In genomic region chr5:53340956-53341750, GRCh38 we compare ENCODE assay signal across 20 cellular contexts.
DNase-seq lines count a peak whose midpoint lies in the region; ATAC-seq and TF ChIP-seq lines count a peak whose summit lies in the region.
"Had no signal": no experiment of that assay in that cellular context is flagged by ENCODE, and none has a peak within 500 bp of the region (broad histone marks: within the 10 kb centered on the region; RNA-seq: fewer than 3 reads in every experiment).

No MANE protein-coding gene starts in this region.

- H3K36me3 ChIP-seq in RWPE2 (ENCODE audit: low read depth): no peaks in the 10 kb centered on the region; the same call in 1 of the 2 replicates
- H3K36me3 ChIP-seq in trophoblast cell (ENCODE audit: control insufficient read depth in 1 of 2, insufficient read depth in 2 of 2, low read length in 2 of 2): no peaks in the 10 kb centered on the region

- TF ChIP-seq CTCF in AG10803 (conservative IDR thresholded peaks at IDR 0.05; ENCODE audit: low read length) (no peak), RWPE2 (IDR thresholded peaks at IDR 0.05; ENCODE audit: poor library complexity, severe bottlenecking) (no peak)

- no peaks in the 10 kb centered on the region for H3K79me1 ChIP-seq in trophoblast cell (ENCODE audit: low read length)

- H3K18ac ChIP-seq in trophoblast cell (ENCODE audit: low read length): no peak overlapping the region

- H4K91ac ChIP-seq in trophoblast cell (ENCODE audit: low read depth, low read length): no peak overlapping the region

- no peak for ATAC-seq in RWPE2 (ENCODE audit: low read depth)
- ATAC-seq: A549, GM23338, HCT116 had no signal

- no CpG with 5 or more reads among the region's 3 CpGs for WGBS in trophoblast cell (ENCODE audit: extremely low coverage, insufficient coverage, insufficient read length)

- no peak overlapping the region for H2BK12ac ChIP-seq in trophoblast cell (ENCODE audit: low read length)

- H3K27me3 ChIP-seq in RWPE2 (ENCODE audit: insufficient read depth, poor library complexity, severe bottlenecking) (no peaks in the 10 kb centered on the region), trophoblast cell (ENCODE audit: insufficient read depth, low read length) (no peaks in the 10 kb centered on the region)

- H3K9ac ChIP-seq in trophoblast cell (ENCODE audit: low read length): no peak overlapping the region

- peak overlapping the region; percentile 100 for H3K27ac ChIP-seq in RWPE2 (ENCODE audit: poor library complexity, severe bottlenecking)
- peak overlapping the region; percentile 100 for H3K27ac ChIP-seq in epithelial cell of prostate
- H3K27ac ChIP-seq in trophoblast cell (ENCODE audit: low read depth, low read length): no peak overlapping the region
- H3K27ac ChIP-seq: A549 had no signal

- H3K4me1 ChIP-seq in RWPE2 (ENCODE audit: insufficient read depth, poor library complexity, severe bottlenecking): peaks cover 49% of the 10 kb centered on the region
- H3K4me1 ChIP-seq in trophoblast cell (ENCODE audit: control insufficient read depth in 1 of 2, insufficient read depth in 2 of 2, low read length in 2 of 2): no peaks in the 10 kb centered on the region
- H3K4me1 ChIP-seq: A549 had no signal

- no peak overlapping the region for H2AK5ac ChIP-seq in trophoblast cell (ENCODE audit: low read length)

- peak; percentile 27 for DNase-seq in AG10803 (ENCODE audit: low read depth)
- no peak for DNase-seq in RWPE2 (ENCODE audit: low spot score)
- DNase-seq in epithelial cell of prostate (ENCODE audit: low read depth, low spot score): no peak
- peak; percentile 16 to 80 for DNase-seq in trophoblast cell
- DNase-seq in iPS-NIHi11 (ENCODE audit: low spot score): no peak
- no peak for DNase-seq in T1000 (lab: John Stamatoyannopoulos, UW)
- DNase-seq in activated CD8-positive, alpha-beta memory T cell treated with anti-CD3 and anti-CD28 coated beads, Interleukin-2, amount 50 U/mL, for 4 hours: no peak
- DNase-seq: 8988T; ACHN; C1 segment of cervical spinal cord; Calu3; CD4-positive, alpha-beta memory T cell; COR-L47; DMS53; DMS79 treated with DMSO at 0.1 percent for 48 hours; GF-D8; H9 had no signal

- no peak overlapping the region for H3K23ac ChIP-seq in trophoblast cell (ENCODE audit: low read length)

- no peak overlapping the region for H4K12ac ChIP-seq in trophoblast cell (ENCODE audit: low read depth, low read length)

- no peak overlapping the region for H4K8ac ChIP-seq in trophoblast cell (ENCODE audit: low read depth, low read length)

- no peak overlapping the region for H2BK5ac ChIP-seq in trophoblast cell (ENCODE audit: low read depth, low read length, poor library complexity)

- H3K79me2 ChIP-seq in trophoblast cell (ENCODE audit: control insufficient read depth, insufficient read depth, low read length, poor library complexity): no peaks in the 10 kb centered on the region

- no peak overlapping the region for H2AFZ ChIP-seq in trophoblast cell (ENCODE audit: insufficient read depth, low read length, poor library complexity)
- H2AFZ ChIP-seq: GM23338 had no signal

- H3K9me3 ChIP-seq in RWPE2 (ENCODE audit: severe bottlenecking): no peaks in the 10 kb centered on the region
- peaks cover 1% of the 10 kb centered on the region for H3K9me3 ChIP-seq in trophoblast cell (ENCODE audit: insufficient read depth, low read depth, low read length)

- H3K14ac ChIP-seq in trophoblast cell (ENCODE audit: low read length): no peak overlapping the region

- no peak overlapping the region for H3K4me2 ChIP-seq in trophoblast cell (ENCODE audit: low read length)
- H3K4me2 ChIP-seq: A549, GM23338 had no signal

- H2BK120ac ChIP-seq in trophoblast cell (ENCODE audit: insufficient read depth, low read length, poor library complexity): no peak overlapping the region

- no peak overlapping the region for H3K4ac ChIP-seq in trophoblast cell (ENCODE audit: low read depth, low read length)

- no peak overlapping the region for H3K4me3 ChIP-seq in AG10803 (ENCODE audit: low read length)
- H3K4me3 ChIP-seq in RWPE2 (ENCODE audit: severe bottlenecking): no peak overlapping the region
- no peak overlapping the region for H3K4me3 ChIP-seq in trophoblast cell (ENCODE audit: low read depth, low read length)
- H3K4me3 ChIP-seq: A549, GM23338 had no signal

Comparison
In these comparisons a context has a peak if more than half of its experiments do, and no peak if none do; other contexts are left out.
1. DNase-seq: peak in AG10803 (single experiment) and trophoblast cell (2 of 2); none in RWPE2 (single experiment), epithelial cell of prostate (single experiment), iPS-NIHi11 (single experiment), T1000 (single experiment) and activated CD8-positive, alpha-beta memory T cell treated with anti-CD3 and anti-CD28 coated beads, Interleukin-2, amount 50 U/mL, for 4 hours (single experiment).